In the genomic region with DNA sequence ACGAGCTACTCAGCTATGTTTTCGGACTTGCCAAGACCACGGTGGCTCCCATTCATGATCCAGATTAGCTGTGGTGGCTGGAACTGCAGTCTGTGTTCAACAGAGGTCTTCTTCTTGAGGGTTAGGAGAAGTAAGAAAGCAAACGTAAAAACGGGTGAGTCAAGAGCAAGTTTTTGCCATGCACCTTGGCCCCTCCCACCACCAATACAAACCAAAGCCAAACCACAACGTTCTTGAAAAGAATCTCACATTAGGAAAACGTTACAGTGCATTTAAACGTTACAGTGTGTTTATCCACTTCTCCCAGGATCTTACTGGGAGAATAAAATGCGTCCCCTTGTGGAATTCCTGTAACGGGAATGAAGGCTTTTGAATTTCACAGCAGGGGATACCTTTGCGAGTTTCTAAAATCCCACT, we compare ENCODE assay signal across 1 cellular context.
TF ChIP-seq lines count a peak whose summit lies in the region.

No MANE protein-coding gene starts in this region.

TF ChIP-seq in IMR-90, 13 proteins besides CTCF, POLR2A, EP300 and RAD21 (continued from another document):
- no peak; the same call in 1 of the 2 replicates for TF ChIP-seq MAZ (IDR thresholded peaks at IDR 0.05; ENCODE audit: borderline replicate concordance, low read depth, low read length)
- TF ChIP-seq MAFK (IDR thresholded peaks at IDR 0.05; ENCODE audit: low read depth, low read length) = no peak
- TF ChIP-seq, protein P1, sequence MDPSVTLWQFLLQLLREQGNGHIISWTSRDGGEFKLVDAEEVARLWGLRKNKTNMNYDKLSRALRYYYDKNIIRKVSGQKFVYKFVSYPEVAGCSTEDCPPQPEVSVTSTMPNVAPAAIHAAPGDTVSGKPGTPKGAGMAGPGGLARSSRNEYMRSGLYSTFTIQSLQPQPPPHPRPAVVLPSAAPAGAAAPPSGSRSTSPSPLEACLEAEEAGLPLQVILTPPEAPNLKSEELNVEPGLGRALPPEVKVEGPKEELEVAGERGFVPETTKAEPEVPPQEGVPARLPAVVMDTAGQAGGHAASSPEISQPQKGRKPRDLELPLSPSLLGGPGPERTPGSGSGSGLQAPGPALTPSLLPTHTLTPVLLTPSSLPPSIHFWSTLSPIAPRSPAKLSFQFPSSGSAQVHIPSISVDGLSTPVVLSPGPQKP (IDR thresholded peaks at IDR 0.05; ENCODE audit: borderline replicate concordance, low read depth, low read length) = no peak
